Comparison of ENCODE assay signal across 7 cellular contexts in the genomic region with DNA sequence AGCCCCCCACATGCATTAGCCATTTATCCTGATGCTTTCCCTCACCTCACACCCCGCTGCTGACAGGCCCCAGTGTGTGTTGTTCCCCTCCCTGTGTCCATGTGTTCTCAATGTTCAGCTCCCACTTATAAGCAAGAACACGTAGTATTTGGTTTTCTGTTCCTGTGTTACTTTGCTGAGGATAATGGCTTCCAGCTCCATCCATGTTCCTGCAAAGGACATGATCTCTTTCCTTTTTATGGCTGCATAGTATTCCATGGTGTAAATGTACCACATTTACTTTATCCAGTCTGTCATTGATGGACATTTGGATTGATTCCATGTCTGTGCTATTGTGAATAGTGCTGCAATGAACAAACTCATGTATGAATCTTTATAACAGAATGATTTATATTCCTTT. TPM values are rescaled to one million over a fixed set of nuclear protein-coding genes. Genes with fewer than 3 reads are reported as not detected.
DNase-seq lines count a peak whose midpoint lies in the region; ATAC-seq and TF ChIP-seq lines count a peak whose summit lies in the region.
"Not testable (repeated sequence)": the region's sequence is repeated elsewhere in the genome, so short reads cannot be mapped to it uniquely, and the experiment has no call there.

No MANE protein-coding gene starts in this region.

- not testable (repeated sequence) for H3K36me3 Mint-ChIP-seq in Caco-2 (ENCODE audit: insufficient read depth, unreplicated experiment); MCF 10A (ENCODE audit: insufficient read depth, unreplicated experiment); stimulated activated effector memory CD8-positive, alpha-beta T cell treated with anti-CD3 and anti-CD28 coated beads, Interleukin-12 subunit alpha, Interleukin-12 subunit beta, amount 100 ng/mL, for 72 hours

- intact Hi-C loops in Caco-2 (cut with micrococcal nuclease; ENCODE audit: unreplicated experiment) = loop anchor here (1.0 kb wide), 3 partner anchors 43 to 333 kb away; no protein-coding TSS in a partner anchor
- intact Hi-C loops in PC-3 (cut with micrococcal nuclease) = loop anchor here (2.0 to 5.0 kb wide), 4 partner anchors 42 to 318 kb away; no protein-coding TSS in a partner anchor
- intact Hi-C loops in MCF 10A (cut with micrococcal nuclease) = loop anchor here (5.0 to 10.0 kb wide), 3 partner anchors 120 to 332 kb away; no protein-coding TSS in a partner anchor

- H3K4me1 Mint-ChIP-seq in Caco-2 (ENCODE audit: low read depth, unreplicated experiment) (peaks cover 23% of the 10 kb centered on the region), MCF 10A (ENCODE audit: insufficient read depth, unreplicated experiment) (peaks cover 32% of the 10 kb centered on the region)
- not testable (repeated sequence) for H3K4me1 Mint-ChIP-seq in stimulated activated effector memory CD8-positive, alpha-beta T cell treated with anti-CD3 and anti-CD28 coated beads, Interleukin-12 subunit alpha, Interleukin-12 subunit beta, amount 100 ng/mL, for 72 hours

- peak overlapping the region; percentile 77 for H3K9ac ChIP-seq in PC-3 (ENCODE audit: low read length)

- BruUV-seq in Caco-2 (replicated peaks; lab: Mats Ljungman, UMichigan); PC-3 (replicated peaks; lab: Mats Ljungman, UMichigan); MCF 10A (replicated peaks; lab: Mats Ljungman, UMichigan): not testable (repeated sequence)

- H3K9me3 Mint-ChIP-seq in Caco-2 (ENCODE audit: unreplicated experiment); MCF 10A (ENCODE audit: unreplicated experiment); stimulated activated effector memory CD8-positive, alpha-beta T cell treated with anti-CD3 and anti-CD28 coated beads, Interleukin-12 subunit alpha, Interleukin-12 subunit beta, amount 100 ng/mL, for 72 hours: not testable (repeated sequence)

- WGBS in mesodermal cell (ENCODE audit: insufficient coverage in 2 of 2), 2 experiments = 100% methylated on average over 2 of the region's 2 CpGs; no CpG with 5 or more reads in 1 of the 2 experiments

- DNase-seq in Caco-2; PC-3; SJSA1 (ENCODE audit: low read depth in 1 of 2, low spot score in 2 of 2); MCF 10A (ENCODE audit: unreplicated experiment); foreskin keratinocyte; stimulated activated effector memory CD8-positive, alpha-beta T cell treated with anti-CD3 and anti-CD28 coated beads, Interleukin-12 subunit alpha, Interleukin-12 subunit beta, amount 100 ng/mL, for 72 hours (ENCODE audit: low spot score in 2 of 2): not testable (repeated sequence)

- not testable (repeated sequence) for H3K9me2 ChIP-seq in PC-3 (replicated peaks; ENCODE audit: low read length)

- H3K27ac Mint-ChIP-seq in Caco-2 (ENCODE audit: unreplicated experiment) (peak overlapping the region; percentile 96), MCF 10A (ENCODE audit: low read depth, unreplicated experiment) (peak overlapping the region; percentile 87)
- H3K27ac Mint-ChIP-seq in stimulated activated effector memory CD8-positive, alpha-beta T cell treated with anti-CD3 and anti-CD28 coated beads, Interleukin-12 subunit alpha, Interleukin-12 subunit beta, amount 100 ng/mL, for 72 hours = peak overlapping the region; percentile 18

- not testable (repeated sequence) for ATAC-seq in PC-3; foreskin keratinocyte; stimulated activated effector memory CD8-positive, alpha-beta T cell treated with anti-CD3 and anti-CD28 coated beads, Interleukin-12 subunit alpha, Interleukin-12 subunit beta, amount 100 ng/mL, for 72 hours

- POLR2A ChIA-PET in Caco-2 (lab: Charles Lee) = interaction anchor here (0.6 to 0.9 kb wide), 2 partner anchors 25 to 181 kb away, joined by 3 to 6 read pairs; no protein-coding TSS in a partner anchor
- POLR2A ChIA-PET in PC-3 (lab: Charles Lee; ENCODE audit: unreplicated experiment) = interaction anchor here (0.6 kb wide), 1 partner anchor 462 kb away, joined by 3 read pairs; no protein-coding TSS in a partner anchor
- POLR2A ChIA-PET in MCF 10A (lab: Yijun Ruan, JAX) = interaction anchor here (0.9 to 3.8 kb wide), 6 partner anchors 20 to 216 kb away, joined by 3 to 18 read pairs (median 6); no protein-coding TSS in a partner anchor

- H3K4me1 ChIP-seq in Caco-2 (peaks cover 24% of the 10 kb centered on the region), PC-3 (ENCODE audit: insufficient read depth, low read length) (peaks cover 48% of the 10 kb centered on the region), SJSA1 (replicated peaks) (peaks cover 18% of the 10 kb centered on the region), foreskin keratinocyte (peaks cover 41% of the 10 kb centered on the region), mesodermal cell (ENCODE audit: control insufficient read depth, insufficient read depth, low read length, poor library complexity, severe bottlenecking) (peaks cover 24% of the 10 kb centered on the region)

- H3K36me3 ChIP-seq in Caco-2 (ENCODE audit: control insufficient read depth, insufficient read depth, low read length); PC-3 (ENCODE audit: low read depth, low read length); SJSA1; mesodermal cell (ENCODE audit: control insufficient read depth, insufficient read depth, low read length): not testable (repeated sequence)

- H3K27me3 ChIP-seq in Caco-2 (replicated peaks; ENCODE audit: control insufficient read depth, insufficient read depth, low read length); PC-3 (ENCODE audit: low read length); SJSA1 (replicated peaks); foreskin keratinocyte: not testable (repeated sequence)

- not testable (repeated sequence) for H3K4me3 ChIP-seq in Caco-2 (ENCODE audit: low read depth, low read length); PC-3 (ENCODE audit: low read length); SJSA1; mesodermal cell (ENCODE audit: extremely low read depth, insufficient read depth, low read length, poor library complexity, severe bottlenecking)

- H3K4me2 ChIP-seq in PC-3 (ENCODE audit: low read length) = peak overlapping the region; percentile 65

- H3K4me3 Mint-ChIP-seq in Caco-2 (ENCODE audit: unreplicated experiment); MCF 10A (ENCODE audit: unreplicated experiment); stimulated activated effector memory CD8-positive, alpha-beta T cell treated with anti-CD3 and anti-CD28 coated beads, Interleukin-12 subunit alpha, Interleukin-12 subunit beta, amount 100 ng/mL, for 72 hours: not testable (repeated sequence)

- H3F3A ChIP-seq in PC-3 (ENCODE audit: low read length, unreplicated experiment) = not testable (repeated sequence)

- H3K9me3 ChIP-seq in Caco-2; PC-3 (ENCODE audit: low read length); SJSA1 (replicated peaks); mesodermal cell (ENCODE audit: control insufficient read depth, low read length): not testable (repeated sequence)

- H2AFZ ChIP-seq in PC-3 (ENCODE audit: low read length) = not testable (repeated sequence)

- CTCF ChIA-PET in Caco-2 (lab: Charles Lee) (interaction anchor here (0.6 to 1.5 kb wide), 3 partner anchors 128 to 320 kb away, joined by 3 to 4 read pairs (median 3); no protein-coding TSS in a partner anchor), MCF 10A (lab: Yijun Ruan, JAX) (interaction anchor here (0.6 to 5.8 kb wide), 20 partner anchors 14 to 398 kb away, joined by 3 to 65 read pairs (median 5); a partner anchor contains a TSS)
- CTCF ChIA-PET in PC-3 (lab: Charles Lee) = not testable (repeated sequence)

- H3K27me3 Mint-ChIP-seq in Caco-2 (ENCODE audit: insufficient read depth, unreplicated experiment); MCF 10A (ENCODE audit: insufficient read depth, unreplicated experiment): not testable (repeated sequence)

- not testable (repeated sequence) for H3K79me2 ChIP-seq in PC-3 (ENCODE audit: low read length)

- H3K27ac ChIP-seq in PC-3 (ENCODE audit: low read length) (peak overlapping the region; percentile 99), SJSA1 (peak overlapping the region; percentile 78), foreskin keratinocyte (peak overlapping the region; percentile 95), mesodermal cell (ENCODE audit: low read depth, low read length, severe bottlenecking) (peak overlapping the region; percentile 83)

- H4K20me1 ChIP-seq in PC-3 (ENCODE audit: low read length) = not testable (repeated sequence)

- not testable (repeated sequence) for TF ChIP-seq CTCF in Caco-2 (IDR thresholded peaks at IDR 0.05; ENCODE audit: insufficient read depth in 1 of 2, low read depth in 1 of 2, low read length in 1 of 2, severe bottlenecking in 1 of 2, unreplicated experiment in 1 of 2); PC-3 (conservative IDR thresholded peaks at IDR 0.05; ENCODE audit: low read depth, low read length); MCF 10A (IDR thresholded peaks at IDR 0.05; ENCODE audit: unreplicated experiment); foreskin keratinocyte (conservative IDR thresholded peaks at IDR 0.05)

RNA-seq across cellular contexts. Expression of a gene that starts 39.6 kb away (rescaled TPM):
- 63.7 and 68.0 TPM in 2 replicates for total RNA-seq in Caco-2 (2022)
- 25.7 and 43.7 TPM in 2 replicates for total RNA-seq in PC-3 (2014; rRNA removed)
- total RNA-seq in SJSA1 (2014; rRNA removed; shearing (Covaris generic)) = 9.8 and 10.7 TPM in 2 replicates
- total RNA-seq in MCF 10A (2022) = 44.3 and 53.6 TPM in 2 replicates
- total RNA-seq in foreskin keratinocyte = 28.0 and 28.9 TPM in 2 replicates
- polyA plus RNA-seq in foreskin keratinocyte = 12.9 and 15.3 TPM in 2 replicates
- polyA plus RNA-seq in mesodermal cell (2013, experiment 1 of 2) = 43.4 TPM
- polyA plus RNA-seq in mesodermal cell (2013, experiment 2 of 2) = 38.5 TPM

Comparison
In these comparisons a context has a peak if more than half of its experiments do, and no peak if none do; other contexts are left out.
1. H3K27ac Mint-ChIP-seq: peak in every context shown above with its lines; median percentile 96 in Caco-2; 87 in MCF 10A; 18 in stimulated activated effector memory CD8-positive, alpha-beta T cell treated with anti-CD3 and anti-CD28 coated beads, Interleukin-12 subunit alpha, Interleukin-12 subunit beta, amount 100 ng/mL, for 72 hours.